16 cellular contexts compared by ENCODE assay signal in the genomic region with DNA sequence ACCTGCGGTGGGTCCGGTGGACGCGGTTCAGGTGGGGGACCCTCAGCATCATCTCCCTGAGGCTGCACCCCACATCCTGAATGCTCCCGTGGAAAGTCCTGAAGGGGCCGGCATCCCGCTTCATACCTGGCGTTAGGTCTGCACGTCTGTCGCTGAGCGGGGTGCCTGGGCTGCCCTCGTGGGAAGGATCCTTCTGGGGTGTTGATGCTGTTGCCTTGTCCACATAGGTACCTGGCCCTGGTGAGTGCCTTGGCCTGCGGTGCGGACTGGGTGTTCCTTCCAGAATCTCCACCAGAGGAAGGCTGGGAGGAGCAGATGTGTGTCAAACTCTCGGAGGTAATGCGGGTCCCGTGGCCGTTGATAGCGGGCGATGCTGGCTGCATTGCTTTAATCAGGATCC.
"Had no signal": no experiment of that assay in that cellular context is flagged by ENCODE, and none has a peak within 500 bp of the region (broad histone marks: within the 10 kb centered on the region; RNA-seq: fewer than 3 reads in every experiment).

No MANE protein-coding gene starts in this region.

- ATAC-seq: activated CD4-positive, alpha-beta T cell treated with anti-CD3 and anti-CD28 coated beads for 36 hours; left lung; natural killer cell; stimulated activated naive CD8-positive, alpha-beta T cell treated with anti-CD3 and anti-CD28 coated beads, Interleukin-15, amount 100 ng/mL, for 72 hours had no signal

- H3K36me3 ChIP-seq: neutrophil, WERI-Rb-1 had no signal

- H3K9me3 Mint-ChIP-seq: activated CD4-positive, alpha-beta memory T cell treated with anti-CD3 and anti-CD28 coated beads for 36 hours; activated naive CD4-positive, alpha-beta T cell treated with anti-CD3 and anti-CD28 coated beads, Interleukin-2, amount 50 U/mL, for 72 hours; activated T-cell treated with anti-CD3 and anti-CD28 coated beads, Interleukin-2, amount 50 U/mL, for 4 hours; memory B cell; natural killer cell; stimulated activated naive CD8-positive, alpha-beta T cell treated with anti-CD3 and anti-CD28 coated beads, Interleukin-15, amount 100 ng/mL, for 72 hours; T-helper 1 cell treated with Interleukin-12 subunit alpha and Interleukin-12 subunit beta and Interleukin-4 antibody, amounts not matched to agents 30 μg/mL and 1 μg/mL, for 36 hours had no signal

- H3K4me1 ChIP-seq: left lung, testis had no signal

- H3K36me3 Mint-ChIP-seq: natural killer cell had no signal

- FAIRE-seq: islet of Langerhans had no signal

- H3K4me1 Mint-ChIP-seq: activated CD4-positive, alpha-beta T cell treated with anti-CD3 and anti-CD28 coated beads for 36 hours; memory B cell; natural killer cell; stimulated activated naive CD8-positive, alpha-beta T cell treated with anti-CD3 and anti-CD28 coated beads, Interleukin-15, amount 100 ng/mL, for 72 hours had no signal

- H3K9me3 ChIP-seq: left lung, neutrophil, testis had no signal

- H3K4me3 ChIP-seq: left lung, testis had no signal

- H3K27me3 ChIP-seq: left lung, neutrophil, testis had no signal

- H3K27ac Mint-ChIP-seq: activated CD4-positive, alpha-beta memory T cell treated with anti-CD3 and anti-CD28 coated beads for 36 hours; activated CD4-positive, alpha-beta T cell treated with anti-CD3 and anti-CD28 coated beads for 36 hours; memory B cell; natural killer cell; stimulated activated naive CD8-positive, alpha-beta T cell treated with anti-CD3 and anti-CD28 coated beads, Interleukin-15, amount 100 ng/mL, for 72 hours had no signal

- H3K4me3 Mint-ChIP-seq: activated CD4-positive, alpha-beta memory T cell treated with anti-CD3 and anti-CD28 coated beads for 36 hours; activated CD4-positive, alpha-beta T cell treated with anti-CD3 and anti-CD28 coated beads for 36 hours; activated T-cell treated with anti-CD3 and anti-CD28 coated beads, Interleukin-2, amount 50 U/mL, for 4 hours; memory B cell; natural killer cell; stimulated activated naive CD8-positive, alpha-beta T cell treated with anti-CD3 and anti-CD28 coated beads, Interleukin-15, amount 100 ng/mL, for 72 hours; T-helper 1 cell treated with Interleukin-12 subunit alpha and Interleukin-12 subunit beta and Interleukin-4 antibody, amounts not matched to agents 30 μg/mL and 1 μg/mL, for 36 hours had no signal

- H3K27me3 Mint-ChIP-seq: activated CD4-positive, alpha-beta memory T cell treated with anti-CD3 and anti-CD28 coated beads for 36 hours; activated CD4-positive, alpha-beta T cell treated with anti-CD3 and anti-CD28 coated beads for 36 hours; memory B cell; stimulated activated naive CD8-positive, alpha-beta T cell treated with anti-CD3 and anti-CD28 coated beads, Interleukin-15, amount 100 ng/mL, for 72 hours had no signal

- H3K27ac ChIP-seq: left lung, neutrophil, testis, WERI-Rb-1 had no signal

- DNase-seq: activated CD4-positive, alpha-beta memory T cell treated with anti-CD3 and anti-CD28 coated beads for 36 hours; activated CD4-positive, alpha-beta T cell treated with anti-CD3 and anti-CD28 coated beads for 36 hours; activated effector memory CD4-positive, alpha-beta T cell treated with anti-CD3 and anti-CD28 coated beads, Interleukin-2, amount 50 U/mL, for 16 hours; activated T-cell treated with anti-CD3 and anti-CD28 coated beads, Interleukin-2, amount 50 U/mL, for 4 hours; foreskin fibroblast; natural killer cell; SHP77 treated with DMSO at 0.1 percent for 48 hours; stimulated activated naive CD8-positive, alpha-beta T cell treated with anti-CD3 and anti-CD28 coated beads, Interleukin-15, amount 100 ng/mL, for 72 hours; testis; WERI-Rb-1 had no signal
